Comparison of ENCODE assay signal across 15 cellular contexts in genomic region chr4:8238061-8238511, GRCh38. TPM values are rescaled to one million over a fixed set of nuclear protein-coding genes. Genes with fewer than 3 reads are reported as not detected.
A peak's percentile ranks its signal among the peaks of the same experiment; 100 is the strongest.
DNase-seq lines count a peak whose midpoint lies in the region; ATAC-seq and TF ChIP-seq lines count a peak whose summit lies in the region.
"Had no signal": no experiment of that assay in that cellular context is flagged by ENCODE, and none has a peak within 500 bp of the region (broad histone marks: within the 10 kb centered on the region; RNA-seq: fewer than 3 reads in every experiment).

No MANE protein-coding gene starts in this region.

- H3K4me3 ChIP-seq in MM.1S (ENCODE audit: low read length) (no peak overlapping the region), lower lobe of right lung (no peak overlapping the region), A673 (ENCODE audit: low read depth, low read length, poor library complexity, severe bottlenecking) (no peak overlapping the region)
- H3K4me3 ChIP-seq: esophagus squamous epithelium, psoas muscle had no signal

- H3K27ac Mint-ChIP-seq in T-cell = no peak overlapping the region

- no peak overlapping the region for H3K4me3 Mint-ChIP-seq in T-cell

- no peaks in the 10 kb centered on the region for H3K9me3 Mint-ChIP-seq in T-cell

- no peaks in the 10 kb centered on the region for H3K36me3 ChIP-seq in MM.1S (replicated peaks; ENCODE audit: insufficient read depth, low read length)
- H3K36me3 ChIP-seq in lower lobe of right lung = peaks cover 79% of the 10 kb centered on the region
- H3K36me3 ChIP-seq in A673 (ENCODE audit: insufficient read depth, low read length, poor library complexity, severe bottlenecking) = no peaks in the 10 kb centered on the region

- CTCF ChIA-PET in T-cell (lab: Charles Lee) = interaction anchor here in 1 of 2 donors (0.7 kb wide), 1 partner anchor 10 kb away, joined by 3 read pairs; no protein-coding TSS in a partner anchor
- CTCF ChIA-PET in A673 (lab: Charles Lee) = no interaction called here

- H3K27ac ChIP-seq in MM.1S (ENCODE audit: low read length) (no peak overlapping the region; the same call in 1 of the 2 replicates), lower lobe of right lung (no peak overlapping the region), A673 (ENCODE audit: low read depth, low read length, poor library complexity, severe bottlenecking) (no peak overlapping the region)
- H3K27ac ChIP-seq: esophagus squamous epithelium, psoas muscle had no signal

- BruUV-seq in A673 (replicated peaks; lab: Mats Ljungman, UMichigan) = no TSS peak

- no peaks in the 10 kb centered on the region for H3K9me2 ChIP-seq in MM.1S (replicated peaks; ENCODE audit: insufficient read depth, low read length)

- ATAC-seq in T-cell (replicated peaks in 1 of 4) (peak in 1 of 4 experiments; percentile 72), lower lobe of right lung (no peak), HG03354 (IDR thresholded peaks at IDR 0.05; ENCODE audit: poor library complexity, severe bottlenecking, unreplicated experiment) (no peak)
- ATAC-seq: stimulated activated naive CD8-positive, alpha-beta T cell treated with anti-CD3 and anti-CD28 coated beads, Interleukin-15, Interleukin-2, amounts not matched to agents 100 U/mL and 50 U/mL, for 24 hours had no signal

- H2AFZ ChIP-seq in MM.1S (ENCODE audit: low read length) = no peak overlapping the region

- intact Hi-C loops in lower lobe of right lung (cut with DNase I) = no loop called here
- intact Hi-C loops in A673 (cut with micrococcal nuclease; ENCODE audit: unreplicated experiment) = no loop called here

- H3K4me1 ChIP-seq in MM.1S (ENCODE audit: low read length) (peaks cover 38% of the 10 kb centered on the region), lower lobe of right lung (peaks cover 13% of the 10 kb centered on the region), A673 (ENCODE audit: insufficient read depth, low read length, poor library complexity, severe bottlenecking) (no peaks in the 10 kb centered on the region)

- H3K79me2 ChIP-seq in MM.1S (ENCODE audit: low read length) = no peaks in the 10 kb centered on the region

- H3K4me2 ChIP-seq in MM.1S (ENCODE audit: low read depth, low read length) = peak overlapping the region; percentile 35; the same call in 1 of the 2 replicates

- H3F3A ChIP-seq in MM.1S (ENCODE audit: insufficient read depth, low read length) = peaks cover 4% of the 10 kb centered on the region; the same call in 1 of the 2 replicates

- no peaks in the 10 kb centered on the region for H3K9me3 ChIP-seq in MM.1S (replicated peaks; ENCODE audit: insufficient read depth, low read length)
- no peaks in the 10 kb centered on the region for H3K9me3 ChIP-seq in lower lobe of right lung
- no peaks in the 10 kb centered on the region for H3K9me3 ChIP-seq in A673 (ENCODE audit: low read depth, low read length, poor library complexity, severe bottlenecking)
- H3K9me3 ChIP-seq: esophagus squamous epithelium, psoas muscle had no signal

- H4K20me1 ChIP-seq in MM.1S (ENCODE audit: insufficient read depth, low read length) = no peaks in the 10 kb centered on the region

- H3K27me3 ChIP-seq in MM.1S (replicated peaks; ENCODE audit: insufficient read depth, low read length) (0 out of 2 replicates have a peak, but pooled peaks cover 5% of the 10 kb centered on the region), lower lobe of right lung (ENCODE audit: low read depth) (no peaks in the 10 kb centered on the region), A673 (replicated peaks; ENCODE audit: insufficient read depth, low read depth, low read length, poor library complexity) (no peaks in the 10 kb centered on the region)
- H3K27me3 ChIP-seq: esophagus squamous epithelium had no signal

- TF ChIP-seq CTCF in MM.1S (IDR thresholded peaks at IDR 0.05; ENCODE audit: low read length) = no peak
- TF ChIP-seq CTCF in lower lobe of right lung (IDR thresholded peaks at IDR 0.05) = no peak
- no peak for TF ChIP-seq CTCF in A673 (conservative IDR thresholded peaks at IDR 0.05; ENCODE audit: low read depth, low read length)

- POLR2A ChIA-PET in T-cell (lab: Charles Lee) (no interaction called here), A673 (lab: Charles Lee; ENCODE audit: low non-redundant PET) (no interaction called here)

- peaks cover 5 to 6% (median 6%) of the 10 kb centered on the region in 3 donors for H3K4me1 Mint-ChIP-seq in T-cell

- peaks cover 8% of the 10 kb centered on the region for H3K36me3 Mint-ChIP-seq in T-cell

- H3K9ac ChIP-seq in MM.1S (ENCODE audit: low read length) = no peak overlapping the region

- DNase-seq in COR-L47 (lab: John Stamatoyannopoulos, UW) = peak; percentile 56
- peak; percentile 92 for DNase-seq in MM.1S
- peak in 18 of 34 experiments; percentile 12 to 40 (median 28) for DNase-seq in T-cell
- DNase-seq in lower lobe of right lung = peak; percentile 53
- no peak for DNase-seq in effector CD4-positive, alpha-beta T cell
- DNase-seq in A673 (ENCODE audit: low spot score) = no peak
- no peak for DNase-seq in superior temporal gyrus (ENCODE audit: extremely low spot score)
- DNase-seq: activated naive CD4-positive, alpha-beta T cell treated with anti-CD3 and anti-CD28 coated beads, Interleukin-2, amount 50 U/mL, for 16 hours; esophagus squamous epithelium; NCI-H1105; psoas muscle; stimulated activated naive CD8-positive, alpha-beta T cell treated with anti-CD3 and anti-CD28 coated beads, Interleukin-15, Interleukin-2, amounts not matched to agents 100 U/mL and 50 U/mL, for 24 hours had no signal

- H3K27me3 Mint-ChIP-seq in T-cell = no peaks in the 10 kb centered on the region

RNA-seq across cellular contexts. Expression of gene HTRA3, which starts 31.5 kb away (rescaled TPM):
- total RNA-seq in T-cell (under 1 TPM in 2 of 5 donors, not detected in 3; 0.13 to 0.26 TPM), lower lobe of right lung (15.5 TPM), A673 (2021) (0.64 and 1.4 TPM in 2 replicates)
- total RNA-seq: activated CD8-positive, alpha-beta memory T cell treated with anti-CD3 and anti-CD28 coated beads for 36 hours; T-helper 2 cell treated with Interferon-gamma antibody and Interleukin-4, amounts not matched to agents 100 ng/mL and 5 ng/mL, for 36 hours had no signal

RNA-seq across cellular contexts. Expression of gene SH3TC1, which starts 39.0 kb away (rescaled TPM):
- total RNA-seq in T-cell = 100 to 1,000 TPM in 1 of 5 donors, 10 to 100 TPM in 4; 24.6 to 103 (median 40.3) TPM
- 73.1 TPM for total RNA-seq in lower lobe of right lung
- 0.71 and 2.7 TPM in 2 replicates for total RNA-seq in A673 (2021)

Comparison
In these comparisons a context has a peak if more than half of its experiments do, and no peak if none do; other contexts are left out.
1. DNase-seq: peak in COR-L47 (single experiment), MM.1S (single experiment), T-cell (18 of 34) and lower lobe of right lung (single experiment); none in effector CD4-positive, alpha-beta T cell (single experiment), A673 (single experiment) and superior temporal gyrus (single experiment).